In genomic region chr6:150004783-150005717, GRCh38 we compare ENCODE assay signal across 1 cellular context.
A peak's percentile ranks its signal among the peaks of the same experiment; 100 is the strongest.
TF ChIP-seq lines count a peak whose summit lies in the region.

No MANE protein-coding gene starts in this region.

TF ChIP-seq in HepG2, 621 proteins besides CTCF, POLR2A, EP300 and RAD21 (continues in another document):
- no peak for TF ChIP-seq PBX3 (CRISPR knock-in tag; IDR thresholded peaks at IDR 0.05; ENCODE audit: borderline replicate concordance)
- no peak for TF ChIP-seq FOXP1 (IDR thresholded peaks at IDR 0.05)
- no peak for TF ChIP-seq FOXP1 (CRISPR knock-in tag; IDR thresholded peaks at IDR 0.05)
- TF ChIP-seq SNAPC4 (CRISPR knock-in tag; IDR thresholded peaks at IDR 0.05): peak; percentile 61; the same call in 1 of the 2 replicates
- TF ChIP-seq TBL1XR1 (IDR thresholded peaks at IDR 0.05; ENCODE audit: borderline replicate concordance, low read length, partially characterized antibody): no peak
- TF ChIP-seq RCOR2 (CRISPR knock-in tag; IDR thresholded peaks at IDR 0.05): no peak
- TF ChIP-seq DRAP1 (CRISPR knock-in tag; IDR thresholded peaks at IDR 0.05): peak; percentile 32; the same call in 1 of the 2 replicates
- no peak for TF ChIP-seq MEF2D (CRISPR knock-in tag; IDR thresholded peaks at IDR 0.05)
- no peak for TF ChIP-seq TCF7 (IDR thresholded peaks at IDR 0.05; ENCODE audit: low read depth)
- TF ChIP-seq ZNF101 (CRISPR knock-in tag; IDR thresholded peaks at IDR 0.05; ENCODE audit: borderline replicate concordance, low read depth): no peak
- no peak for TF ChIP-seq SMYD3 (CRISPR knock-in tag; IDR thresholded peaks at IDR 0.05)
- peak; percentile 63; the same call in 1 of the 2 replicates for TF ChIP-seq POGK (CRISPR knock-in tag; conservative IDR thresholded peaks at IDR 0.05)
- TF ChIP-seq SOX13 (IDR thresholded peaks at IDR 0.05): no peak; the same call in 1 of the 2 replicates
- TF ChIP-seq SOX13 (CRISPR knock-in tag; conservative IDR thresholded peaks at IDR 0.05 in 1 of 2, IDR thresholded peaks at IDR 0.05 in 1 of 2): peak in 1 of 2 experiments; percentile 24; a peak in 1 of 4 replicates
- no peak for TF ChIP-seq NFE2L1 (CRISPR knock-in tag; IDR thresholded peaks at IDR 0.05; ENCODE audit: borderline replicate concordance)
- no peak for TF ChIP-seq PHF20 (CRISPR knock-in tag; IDR thresholded peaks at IDR 0.05)
- peak; percentile 47; the same call in 1 of the 2 replicates for TF ChIP-seq MYC (CRISPR knock-in tag; IDR thresholded peaks at IDR 0.05; ENCODE audit: borderline replicate concordance)
- TF ChIP-seq SP140L (CRISPR knock-in tag; IDR thresholded peaks at IDR 0.05; ENCODE audit: borderline replicate concordance): no peak
- TF ChIP-seq DPF2 (CRISPR knock-in tag; IDR thresholded peaks at IDR 0.05; ENCODE audit: borderline replicate concordance, low read depth): no peak
- TF ChIP-seq NBN (conservative IDR thresholded peaks at IDR 0.05): no peak
- TF ChIP-seq ZC3H13 (CRISPR knock-in tag; IDR thresholded peaks at IDR 0.05): 0 out of 2 replicates have a peak, but pooled peaks have one; percentile 52
- TF ChIP-seq ZNF281 (CRISPR knock-in tag; IDR thresholded peaks at IDR 0.05; ENCODE audit: borderline replicate concordance): peak; percentile 91
- 0 out of 2 replicates have a peak, but pooled peaks have one; percentile 76 for TF ChIP-seq ZNF772 (CRISPR knock-in tag; IDR thresholded peaks at IDR 0.05)
- no peak for TF ChIP-seq TRAFD1 (CRISPR knock-in tag; IDR thresholded peaks at IDR 0.05; ENCODE audit: borderline replicate concordance)
- peak; percentile 55 for TF ChIP-seq TAF1 (CRISPR knock-in tag; IDR thresholded peaks at IDR 0.05)
- no peak for TF ChIP-seq SYNCRIP (IDR thresholded peaks at IDR 0.05; ENCODE audit: insufficient read depth, low read depth, low read length)
- no peak for TF ChIP-seq LCORL (IDR thresholded peaks at IDR 0.05)
- TF ChIP-seq LCORL (CRISPR knock-in tag; IDR thresholded peaks at IDR 0.05): peak; percentile 81
- peak; percentile 79 for TF ChIP-seq KDM2A (CRISPR knock-in tag; IDR thresholded peaks at IDR 0.05; ENCODE audit: borderline replicate concordance, low read depth)
- TF ChIP-seq HNF1B (CRISPR knock-in tag; IDR thresholded peaks at IDR 0.05): no peak
- TF ChIP-seq ARNT (IDR thresholded peaks at IDR 0.05): no peak
- peak; percentile 58; the same call in 1 of the 2 replicates for TF ChIP-seq THAP9 (CRISPR knock-in tag; IDR thresholded peaks at IDR 0.05; ENCODE audit: borderline replicate concordance)
- TF ChIP-seq TRIM24 (CRISPR knock-in tag; IDR thresholded peaks at IDR 0.05): no peak
- TF ChIP-seq ZNF629 (CRISPR knock-in tag; conservative IDR thresholded peaks at IDR 0.05): no peak
- no peak for TF ChIP-seq ZNF460 (CRISPR knock-in tag; IDR thresholded peaks at IDR 0.05; ENCODE audit: borderline replicate concordance)
- TF ChIP-seq TAF15 (IDR thresholded peaks at IDR 0.05; ENCODE audit: low read depth, low read length, poor library complexity, severe bottlenecking): no peak
- TF ChIP-seq ZGPAT (CRISPR knock-in tag; IDR thresholded peaks at IDR 0.05): peak; percentile 82
- TF ChIP-seq JUN (CRISPR knock-in tag; IDR thresholded peaks at IDR 0.05): no peak
- no peak for TF ChIP-seq ZNF784 (CRISPR knock-in tag; IDR thresholded peaks at IDR 0.05; ENCODE audit: borderline replicate concordance)
- 0 out of 2 replicates have a peak, but pooled peaks have one; percentile 35 for TF ChIP-seq ZNF564 (CRISPR knock-in tag; IDR thresholded peaks at IDR 0.05)
